In genomic region chr10:11197266-11197712, GRCh38 we compare ENCODE assay signal across 9 cellular contexts.
DNase-seq lines count a peak whose midpoint lies in the region; ATAC-seq and TF ChIP-seq lines count a peak whose summit lies in the region.
"Had no signal": no experiment of that assay in that cellular context is flagged by ENCODE, and none has a peak within 500 bp of the region (broad histone marks: within the 10 kb centered on the region; RNA-seq: fewer than 3 reads in every experiment).

No MANE protein-coding gene starts in this region.

- DNase-seq in T-helper 1 cell, result no peak
- DNase-seq in NOMO-1 (lab: John Stamatoyannopoulos, UW; ENCODE audit: unreplicated experiment in 2 of 2), result peak; percentile 76 to 97
- DNase-seq in midbrain (lab: John Stamatoyannopoulos, UW), result no peak
- no peak for DNase-seq in RWPE1 (ENCODE audit: low spot score)
- no peak for DNase-seq in NCI-H128 (lab: John Stamatoyannopoulos, UW; ENCODE audit: unreplicated experiment)

- TF ChIP-seq CTCF in RWPE1 (conservative IDR thresholded peaks at IDR 0.05; ENCODE audit: low read depth), result no peak

- H3K27me3 Mint-ChIP-seq in T-helper 1 cell treated with Interleukin-12 subunit alpha and Interleukin-12 subunit beta and Interleukin-4 antibody, amounts not matched to agents 30 μg/mL and 1 μg/mL, for 36 hours (ENCODE audit: low read depth), result no peaks in the 10 kb centered on the region

- H3K4me3 ChIP-seq in iPS-20b (ENCODE audit: low read length), result peak overlapping the region; percentile 39
- H3K4me3 ChIP-seq: A549 had no signal

- H3K36me3 ChIP-seq in iPS-20b (ENCODE audit: insufficient read depth, low read depth, low read length), result no peaks in the 10 kb centered on the region

- peaks cover 80% of the 10 kb centered on the region for H3K4me1 Mint-ChIP-seq in T-helper 1 cell treated with Interleukin-12 subunit alpha and Interleukin-12 subunit beta and Interleukin-4 antibody, amounts not matched to agents 30 μg/mL and 1 μg/mL, for 36 hours (ENCODE audit: low read depth)

- ATAC-seq in HG02759 (IDR thresholded peaks at IDR 0.05; ENCODE audit: unreplicated experiment), result peak; percentile 63
- ATAC-seq: A549 had no signal

- POLR2A ChIA-PET in RWPE1 (lab: Yijun Ruan, JAX; ENCODE audit: low non-redundant PET), result no interaction called here

- no peaks in the 10 kb centered on the region for H3K27me3 ChIP-seq in iPS-20b (ENCODE audit: insufficient read depth, low read length)

- H3K9me3 Mint-ChIP-seq in T-helper 1 cell treated with Interleukin-12 subunit alpha and Interleukin-12 subunit beta and Interleukin-4 antibody, amounts not matched to agents 30 μg/mL and 1 μg/mL, for 36 hours, result peaks cover 5% of the 10 kb centered on the region

- H3K4me3 Mint-ChIP-seq in T-helper 1 cell treated with Interleukin-12 subunit alpha and Interleukin-12 subunit beta and Interleukin-4 antibody, amounts not matched to agents 30 μg/mL and 1 μg/mL, for 36 hours, result no peak overlapping the region

- peaks cover 71% of the 10 kb centered on the region for H3K36me3 Mint-ChIP-seq in T-helper 1 cell treated with Interleukin-12 subunit alpha and Interleukin-12 subunit beta and Interleukin-4 antibody, amounts not matched to agents 30 μg/mL and 1 μg/mL, for 36 hours (ENCODE audit: low read depth)

- H3K27ac Mint-ChIP-seq in T-helper 1 cell treated with Interleukin-12 subunit alpha and Interleukin-12 subunit beta and Interleukin-4 antibody, amounts not matched to agents 30 μg/mL and 1 μg/mL, for 36 hours, result peak overlapping the region; percentile 20

- H3K4me1 ChIP-seq in iPS-20b (ENCODE audit: insufficient read depth, low read length), result peaks cover 15% of the 10 kb centered on the region; the same call in 1 of the 2 replicates
- H3K4me1 ChIP-seq: A549 had no signal

- peak overlapping the region; percentile 47 for H3K9ac ChIP-seq in iPS-20b (ENCODE audit: low read depth, low read length)

- CTCF ChIA-PET in RWPE1 (lab: Yijun Ruan, JAX), result no interaction called here

- no peak overlapping the region for H3K27ac ChIP-seq in iPS-20b (ENCODE audit: low read length)
- no peak overlapping the region for H3K27ac ChIP-seq in RWPE1
- H3K27ac ChIP-seq: A549 had no signal

- no peaks in the 10 kb centered on the region for H3K9me3 ChIP-seq in iPS-20b (ENCODE audit: insufficient read depth, low read depth, low read length)
- H3K9me3 ChIP-seq: A549 had no signal

Comparison
In these comparisons a context has a peak if more than half of its experiments do, and no peak if none do; other contexts are left out.
1. DNase-seq: peak in NOMO-1 (2 of 2); none in T-helper 1 cell (0 of 5), midbrain (single experiment), RWPE1 (single experiment) and NCI-H128 (single experiment).